In genomic region chr1:55468438-55468837, GRCh38 we compare ENCODE assay signal across 31 cellular contexts.
A peak's percentile ranks its signal among the peaks of the same experiment; 100 is the strongest.
DNase-seq lines count a peak whose midpoint lies in the region; ATAC-seq, FAIRE-seq and TF ChIP-seq lines count a peak whose summit lies in the region.
"Had no signal": no experiment of that assay in that cellular context is flagged by ENCODE, and none has a peak within 500 bp of the region (broad histone marks: within the 10 kb centered on the region; RNA-seq: fewer than 3 reads in every experiment).

No MANE protein-coding gene starts in this region.

- 6% methylated on average over 5 of the region's 5 CpGs for WGBS in K562 (ENCODE audit: insufficient coverage, low coverage, missing lambda C conversion rate)

- no peak for TF ChIP-seq RAD21 in K562 (CRISPR knock-in tag; conservative IDR thresholded peaks at IDR 0.05 in 1 of 2, IDR thresholded peaks at IDR 0.05 in 1 of 2)

- H4K20me1 ChIP-seq in GM23338 (replicated peaks; ENCODE audit: insufficient read depth) (no peaks in the 10 kb centered on the region), K562 (replicated peaks; ENCODE audit: control insufficient read depth, insufficient read depth, low read length) (no peaks in the 10 kb centered on the region)

- H3K4me3 Mint-ChIP-seq in GM23338 = no peak overlapping the region
- no peak overlapping the region for H3K4me3 Mint-ChIP-seq in stimulated activated memory B cell treated with anti-CD40 and anti-IgM and Interleukin-4, amounts not matched to agents 10 μg/mL and 1 μg/mL and 100 μg/mL, for 72 hours
- H3K4me3 Mint-ChIP-seq: activated CD8-positive, alpha-beta T cell treated with anti-CD3 and anti-CD28 coated beads, Interleukin-2, amount 10 ng/mL, durations not matched to agents 7 days and 5 days; activated naive CD4-positive, alpha-beta T cell treated with anti-CD3 and anti-CD28 coated beads for 36 hours; naive thymus-derived CD4-positive, alpha-beta T cell had no signal

- DNase-seq in GM23338 (ENCODE audit: low spot score) = no peak
- peak in 1 of 4 experiments; percentile 7 for DNase-seq in K562 (ENCODE audit: extremely low read depth in 1 of 4, low spot score in 3 of 4)
- DNase-seq in fibroblast of the aortic adventitia (ENCODE audit: low read depth) = peak; percentile 70
- no peak for DNase-seq in activated CD4-positive, alpha-beta T cell treated with anti-CD3 and anti-CD28 coated beads, Interleukin-2, amount 50 U/mL, for 48 hours
- DNase-seq in SW 1271 (lab: John Stamatoyannopoulos, UW) = no peak
- DNase-seq: activated CD8-positive, alpha-beta T cell treated with anti-CD3 and anti-CD28 coated beads, Interleukin-2, amount 10 ng/mL, durations not matched to agents 7 days and 5 days; activated naive CD4-positive, alpha-beta T cell treated with anti-CD3 and anti-CD28 coated beads for 36 hours; amniotic stem cell; C1 segment of cervical spinal cord; COR-L47; DMS79; foreskin melanocyte; H7; KG1; lower lobe of right lung; naive thymus-derived CD4-positive, alpha-beta T cell; NCI-H1092 treated with DMSO at 0.1 percent for 48 hours; NCI-H187 treated with DMSO at 0.1 percent for 48 hours; NCI-H524; NK-92 treated with Interleukin-12 subunit alpha and Interleukin-12 subunit beta, amount 100 ng/mL, for 24 hours; occipital lobe; sigmoid colon; stimulated activated CD4-positive, alpha-beta T cell treated with anti-CD3 and anti-CD28 coated beads, Interleukin-4, amount 100 ng/mL, for 24 hours; transverse colon had no signal

- CTCF ChIA-PET in K562 (lab: Yijun Ruan, JAX; ENCODE audit: low intra/inter-chr PET ratio) = no interaction called here

- no peak overlapping the region for H2AFZ ChIP-seq in GM23338
- H2AFZ ChIP-seq in K562 (ENCODE audit: low read depth, low read length) = peak overlapping the region; percentile 62

- peaks cover 13% of the 10 kb centered on the region for H3K9me2 ChIP-seq in GM23338 (ENCODE audit: insufficient read depth)

- peaks cover 6% of the 10 kb centered on the region; the same call in 2 of the 3 replicates for H3K4me1 Mint-ChIP-seq in GM23338
- no peaks in the 10 kb centered on the region for H3K4me1 Mint-ChIP-seq in stimulated activated memory B cell treated with anti-CD40 and anti-IgM and Interleukin-4, amounts not matched to agents 10 μg/mL and 1 μg/mL and 100 μg/mL, for 72 hours

- no peak for FAIRE-seq in K562 (lab: Jason Lieb, UNC)
- FAIRE-seq: endothelial cell of umbilical vein, G401.6, GM19239 had no signal

- H3K27ac Mint-ChIP-seq in GM23338 = peak overlapping the region; percentile 54; the same call in 1 of the 2 replicates
- H3K27ac Mint-ChIP-seq in stimulated activated memory B cell treated with anti-CD40 and anti-IgM and Interleukin-4, amounts not matched to agents 10 μg/mL and 1 μg/mL and 100 μg/mL, for 72 hours = no peak overlapping the region
- H3K27ac Mint-ChIP-seq: activated CD8-positive, alpha-beta T cell treated with anti-CD3 and anti-CD28 coated beads, Interleukin-2, amount 10 ng/mL, durations not matched to agents 7 days and 5 days; activated naive CD4-positive, alpha-beta T cell treated with anti-CD3 and anti-CD28 coated beads for 36 hours; naive thymus-derived CD4-positive, alpha-beta T cell had no signal

- no peaks in the 10 kb centered on the region for H3K36me3 Mint-ChIP-seq in GM23338 (ENCODE audit: low read depth)
- no peaks in the 10 kb centered on the region for H3K36me3 Mint-ChIP-seq in stimulated activated memory B cell treated with anti-CD40 and anti-IgM and Interleukin-4, amounts not matched to agents 10 μg/mL and 1 μg/mL and 100 μg/mL, for 72 hours
- H3K36me3 Mint-ChIP-seq: naive thymus-derived CD4-positive, alpha-beta T cell had no signal

- H3K9me1 ChIP-seq in K562 (ENCODE audit: control insufficient read depth, insufficient read depth, low read length) = no peaks in the 10 kb centered on the region

- peak overlapping the region in 1 of 2 experiments; percentile 23; a peak in 1 of 4 replicates for H3K9ac ChIP-seq in K562 (ENCODE audit: insufficient read depth in 1 of 2, low read depth in 2 of 2, low read length in 2 of 2)

- intact Hi-C loops in K562 (cut with micrococcal nuclease) = no loop called here

- H3K4me1 ChIP-seq in GM23338 (ENCODE audit: insufficient read depth) = no peaks in the 10 kb centered on the region; the same call in 1 of the 2 replicates
- peaks cover 4 to 14% of the 10 kb centered on the region in 2 experiments; a peak in 4 of 5 replicates for H3K4me1 ChIP-seq in K562 (replicated peaks in 1 of 2; ENCODE audit: control insufficient read depth in 2 of 2, insufficient read depth in 2 of 2, low read length in 2 of 2)
- H3K4me1 ChIP-seq: breast epithelium, lower lobe of right lung had no signal

- ATAC-seq in GM23338 (no peak), K562 (peak; percentile 56), GM21576 (IDR thresholded peaks at IDR 0.05; ENCODE audit: unreplicated experiment) (no peak), GM18909 (IDR thresholded peaks at IDR 0.05; ENCODE audit: poor library complexity, unreplicated experiment) (no peak)
- ATAC-seq in stimulated activated memory B cell treated with anti-CD40 and anti-IgM and Interleukin-4, amounts not matched to agents 10 μg/mL and 1 μg/mL and 100 μg/mL, for 72 hours = peak; percentile 28
- ATAC-seq: activated CD8-positive, alpha-beta T cell treated with anti-CD3 and anti-CD28 coated beads, Interleukin-2, amount 10 ng/mL, durations not matched to agents 7 days and 5 days; lower lobe of right lung; naive thymus-derived CD4-positive, alpha-beta T cell had no signal

- no peak for TF ChIP-seq EP300 in K562 (IDR thresholded peaks at IDR 0.05; ENCODE audit: low read length)

- H3K9me3 ChIP-seq in K562 (replicated peaks; ENCODE audit: control insufficient read depth, insufficient read depth, low read depth, low read length) = no peaks in the 10 kb centered on the region
- H3K9me3 ChIP-seq: breast epithelium, lower lobe of right lung, sigmoid colon, transverse colon had no signal

- H3K79me2 ChIP-seq in GM23338 (replicated peaks; ENCODE audit: insufficient read depth) (no peaks in the 10 kb centered on the region), K562 (ENCODE audit: control insufficient read depth, insufficient read depth, low read length) (no peaks in the 10 kb centered on the region)

- no peaks in the 10 kb centered on the region for H3F3A ChIP-seq in GM23338 (replicated peaks; ENCODE audit: low read depth)

- H3K27me3 ChIP-seq in GM23338 (ENCODE audit: insufficient read depth) (no peaks in the 10 kb centered on the region), K562 (ENCODE audit: control insufficient read depth in 2 of 2, insufficient read depth in 2 of 2, low read length in 2 of 2) (no peaks in the 10 kb centered on the region)
- H3K27me3 ChIP-seq: breast epithelium, sigmoid colon, transverse colon had no signal

- TF ChIP-seq POLR2A in K562 (conservative IDR thresholded peaks at IDR 0.05) = no peak

- BruUV-seq in K562 (replicated peaks; lab: Mats Ljungman, UMichigan) = no TSS peak

- no peak overlapping the region for H3K27ac ChIP-seq in GM23338 (ENCODE audit: low read depth)
- no peak overlapping the region for H3K27ac ChIP-seq in K562 (ENCODE audit: extremely low read depth, low read depth, low read length)
- H3K27ac ChIP-seq: lower lobe of right lung, sigmoid colon, transverse colon had no signal

- POLR2A ChIA-PET in K562 (lab: Yijun Ruan, JAX) = interaction anchor here (0.6 kb wide), 1 partner anchor 10 kb away, joined by 3 read pairs; no protein-coding TSS in a partner anchor

- H3K4me3 ChIP-seq in GM23338 (no peak overlapping the region), K562 (no peak overlapping the region), fibroblast of the aortic adventitia (ENCODE audit: low read depth, low read length) (no peak overlapping the region)
- H3K4me3 ChIP-seq: breast epithelium, lower lobe of right lung, sigmoid colon, transverse colon had no signal

- TF ChIP-seq CTCF in GM23338 (conservative IDR thresholded peaks at IDR 0.05; ENCODE audit: low read depth in 2 of 2) (no peak), K562 (IDR thresholded peaks at IDR 0.05 in 2 of 3, conservative IDR thresholded peaks at IDR 0.05 in 1 of 3; ENCODE audit: insufficient read depth in 2 of 3, low read depth in 1 of 3, low read length in 3 of 3) (no peak), fibroblast of the aortic adventitia (IDR thresholded peaks at IDR 0.05; ENCODE audit: insufficient read depth, low read length) (no peak)

- no peaks in the 10 kb centered on the region for H3K9me3 Mint-ChIP-seq in GM23338
- no peaks in the 10 kb centered on the region for H3K9me3 Mint-ChIP-seq in stimulated activated memory B cell treated with anti-CD40 and anti-IgM and Interleukin-4, amounts not matched to agents 10 μg/mL and 1 μg/mL and 100 μg/mL, for 72 hours
- H3K9me3 Mint-ChIP-seq: activated naive CD4-positive, alpha-beta T cell treated with anti-CD3 and anti-CD28 coated beads for 36 hours had no signal

- H3K36me3 ChIP-seq in GM23338 (ENCODE audit: insufficient read depth) (no peaks in the 10 kb centered on the region), K562 (ENCODE audit: control insufficient read depth, insufficient read depth, low read length) (no peaks in the 10 kb centered on the region)
- H3K36me3 ChIP-seq: breast epithelium, lower lobe of right lung, sigmoid colon, transverse colon had no signal

- H3K27me3 Mint-ChIP-seq in GM23338 (ENCODE audit: insufficient read depth, low read depth, poor library complexity) = no peaks in the 10 kb centered on the region
- H3K27me3 Mint-ChIP-seq in stimulated activated memory B cell treated with anti-CD40 and anti-IgM and Interleukin-4, amounts not matched to agents 10 μg/mL and 1 μg/mL and 100 μg/mL, for 72 hours = peaks cover 13% of the 10 kb centered on the region

- in situ Hi-C loops in K562 (cut with MboI) = no loop called here

- no peak overlapping the region for H3K4me2 ChIP-seq in GM23338
- H3K4me2 ChIP-seq in K562 (ENCODE audit: insufficient read depth, low read length) = no peak overlapping the region; the same call in 1 of the 2 replicates

TF ChIP-seq in GM23338, 12 proteins besides CTCF, POLR2A, EP300 and RAD21 (continues in another document):
- no peak for TF ChIP-seq ZNF331 (CRISPR knock-in tag; IDR thresholded peaks at IDR 0.05; ENCODE audit: low read depth)
- TF ChIP-seq EZH2 (IDR thresholded peaks at IDR 0.05; ENCODE audit: low read depth, unreplicated experiment) = no peak
- no peak for TF ChIP-seq POLR2AphosphoS5 (IDR thresholded peaks at IDR 0.05; ENCODE audit: low read depth)
- TF ChIP-seq CREB1 (CRISPR knock-in tag; IDR thresholded peaks at IDR 0.05; ENCODE audit: low read depth) = no peak
- no peak for TF ChIP-seq JUNB (IDR thresholded peaks at IDR 0.05; ENCODE audit: unreplicated experiment)
- TF ChIP-seq STAT1 (IDR thresholded peaks at IDR 0.05; ENCODE audit: unreplicated experiment) = no peak

TF ChIP-seq in K562, 482 proteins besides CTCF, POLR2A, EP300 and RAD21 (continues in another document):
- TF ChIP-seq TGIF2 (CRISPR knock-in tag; IDR thresholded peaks at IDR 0.05) (no peak), FOXA3 (CRISPR knock-in tag; conservative IDR thresholded peaks at IDR 0.05 in 1 of 2, IDR thresholded peaks at IDR 0.05 in 1 of 2) (no peak), FOXK1 (CRISPR knock-in tag; IDR thresholded peaks at IDR 0.05; ENCODE audit: borderline replicate concordance) (no peak), NFE2 (IDR thresholded peaks at IDR 0.05; ENCODE audit: low read depth) (0 out of 2 replicates have a peak, but pooled peaks have one; percentile 20), YY1 (IDR thresholded peaks at IDR 0.05; ENCODE audit: borderline replicate concordance in 1 of 3, control insufficient read depth in 1 of 3, extremely low read depth in 1 of 3, insufficient read depth in 3 of 3, insufficient read length in 1 of 3, insufficient replicate concordance in 2 of 3, low read depth in 1 of 3, low read length in 2 of 3) (no peak)

Comparison
In these comparisons a context has a peak if more than half of its experiments do, and no peak if none do; other contexts are left out.
1. ATAC-seq: peak in K562 (single experiment) and stimulated activated memory B cell treated with anti-CD40 and anti-IgM and Interleukin-4, amounts not matched to agents 10 μg/mL and 1 μg/mL and 100 μg/mL, for 72 hours (single experiment); none in GM23338 (single experiment), GM21576 (single experiment) and GM18909 (single experiment).